ENCODE assay signal across 18 cellular contexts in genomic region chr7:101828308-101829020, GRCh38. TPM values are rescaled to one million over a fixed set of nuclear protein-coding genes. Genes with fewer than 3 reads are reported as not detected.
DNase-seq lines count a peak whose midpoint lies in the region; ATAC-seq and TF ChIP-seq lines count a peak whose summit lies in the region.
"Had no signal": no experiment of that assay in that cellular context is flagged by ENCODE, and none has a peak within 500 bp of the region (broad histone marks: within the 10 kb centered on the region; RNA-seq: fewer than 3 reads in every experiment).

No MANE protein-coding gene starts in this region.

- peaks cover 4% of the 10 kb centered on the region for H3K4me1 ChIP-seq in upper lobe of right lung
- H3K4me1 ChIP-seq: BE2C, SJSA1 had no signal

- no peak overlapping the region for H3K27ac ChIP-seq in upper lobe of right lung
- H3K27ac ChIP-seq: A549, left lung, SJSA1 had no signal

- no peaks in the 10 kb centered on the region for H3K27me3 ChIP-seq in upper lobe of right lung
- H3K27me3 ChIP-seq: BE2C, left lung, SJSA1 had no signal

- intact Hi-C loops in upper lobe of right lung (cut with DNase I), result no loop called here

- H3K4me3 ChIP-seq in NB4 (ENCODE audit: low read depth, low read length), result no peak overlapping the region
- H3K4me3 ChIP-seq in upper lobe of right lung, result no peak overlapping the region
- H3K4me3 ChIP-seq: A549, left lung, SJSA1 had no signal

- H3K9me3 Mint-ChIP-seq in activated naive CD4-positive, alpha-beta T cell treated with anti-CD3 and anti-CD28 coated beads, Interleukin-2, amount 50 U/mL, for 72 hours, result no peaks in the 10 kb centered on the region

- TF ChIP-seq CTCF in NB4 (IDR thresholded peaks at IDR 0.05; ENCODE audit: low read depth, low read length), result no peak
- no peak for TF ChIP-seq CTCF in upper lobe of right lung (IDR thresholded peaks at IDR 0.05)

- no peak for TF ChIP-seq POLR2A in NB4 (IDR thresholded peaks at IDR 0.05; ENCODE audit: extremely low read depth, insufficient read length)

- DNase-seq in activated naive CD4-positive, alpha-beta T cell treated with anti-CD3 and anti-CD28 coated beads, Interleukin-2, amount 50 U/mL, for 72 hours (ENCODE audit: low spot score in 2 of 2), result no peak
- no peak for DNase-seq in activated naive CD4-positive, alpha-beta T cell (lab: John Stamatoyannopoulos, UW)
- peak; percentile 50 for DNase-seq in NB4 (ENCODE audit: low read depth)
- DNase-seq in left lobe of liver (ENCODE audit: low spot score), result peak; percentile 10
- DNase-seq in upper lobe of right lung, result peak; percentile 46
- DNase-seq in islet precursor cell, result no peak
- no peak for DNase-seq in H4 (ENCODE audit: low spot score)
- DNase-seq in RPMI8226, result no peak
- DNase-seq: activated CD4-positive, alpha-beta T cell treated with anti-CD3 and anti-CD28 coated beads for 1 hour; BE2C; Calu3; NCI-H187; NCI-H2227 treated with DMSO at 0.1 percent for 48 hours; NCI-H748 treated with DMSO at 0.1 percent for 48 hours; PC-3 had no signal

- H3K27ac Mint-ChIP-seq in activated naive CD4-positive, alpha-beta T cell treated with anti-CD3 and anti-CD28 coated beads, Interleukin-2, amount 50 U/mL, for 72 hours, result peak overlapping the region; percentile 36 to 45

- no peaks in the 10 kb centered on the region for H3K36me3 Mint-ChIP-seq in activated naive CD4-positive, alpha-beta T cell treated with anti-CD3 and anti-CD28 coated beads, Interleukin-2, amount 50 U/mL, for 72 hours

- no peaks in the 10 kb centered on the region for H3K36me3 ChIP-seq in upper lobe of right lung
- H3K36me3 ChIP-seq: BE2C had no signal

- no peak for ATAC-seq in activated naive CD4-positive, alpha-beta T cell treated with anti-CD3 and anti-CD28 coated beads, Interleukin-2, amount 50 U/mL, for 72 hours
- ATAC-seq in left lobe of liver (no peak), upper lobe of right lung (peak; percentile 41)
- ATAC-seq: A549, left lung, PC-3 had no signal

- no peaks in the 10 kb centered on the region for H3K9me3 ChIP-seq in upper lobe of right lung
- H3K9me3 ChIP-seq: A549, BE2C, left lung, SJSA1 had no signal

RNA-seq across cellular contexts. Expression of gene CUX1, which starts 11.0 kb away (rescaled TPM):
- total RNA-seq in activated naive CD4-positive, alpha-beta T cell treated with anti-CD3 and anti-CD28 coated beads, Interleukin-2, amount 50 U/mL, for 72 hours, result 10 to 100 TPM in 1 of 2 donors, 1 to 10 TPM in 1; 8.6 to 23.3 TPM
- 42.0 TPM for total RNA-seq in left lobe of liver
- total RNA-seq in upper lobe of right lung, result 132 TPM
- 20.1 and 21.9 TPM in 2 replicates for total RNA-seq in H4 (2014; rRNA removed; shearing (Covaris generic))

Comparison
In these comparisons a context has a peak if more than half of its experiments do, and no peak if none do; other contexts are left out.
1. DNase-seq: peak in NB4 (single experiment), left lobe of liver (single experiment) and upper lobe of right lung (single experiment); none in activated naive CD4-positive, alpha-beta T cell treated with anti-CD3 and anti-CD28 coated beads, Interleukin-2, amount 50 U/mL, for 72 hours (0 of 2), activated naive CD4-positive, alpha-beta T cell (0 of 4), islet precursor cell (single experiment), H4 (single experiment) and RPMI8226 (single experiment).